In the genomic region with DNA sequence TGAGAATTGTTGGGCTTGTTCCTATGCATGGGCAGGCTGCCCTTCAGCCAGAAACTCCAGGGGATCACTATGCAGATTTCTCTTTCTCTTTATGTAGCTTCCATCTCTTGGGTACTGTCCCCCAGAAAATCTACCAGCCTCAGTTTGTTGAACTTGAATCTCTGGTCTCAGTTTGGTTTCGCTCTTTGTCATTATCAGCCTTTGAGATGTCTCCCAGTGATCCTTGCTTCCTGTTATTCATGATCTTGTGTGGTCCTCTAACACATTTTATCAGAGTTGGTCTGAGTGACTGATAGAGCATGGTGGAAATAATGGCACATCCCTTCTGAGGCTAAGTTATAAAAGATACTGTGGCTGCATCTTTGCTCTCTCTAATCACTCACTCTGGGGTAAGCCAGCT, we compare ENCODE assay signal across 25 cellular contexts. TPM values are rescaled to one million over a fixed set of nuclear protein-coding genes. Genes with fewer than 3 reads are reported as not detected.
DNase-seq lines count a peak whose midpoint lies in the region; ATAC-seq, FAIRE-seq and TF ChIP-seq lines count a peak whose summit lies in the region.
"Had no signal": no experiment of that assay in that cellular context is flagged by ENCODE, and none has a peak within 500 bp of the region (broad histone marks: within the 10 kb centered on the region; RNA-seq: fewer than 3 reads in every experiment).

No MANE protein-coding gene starts in this region.

- BruUV-seq in IMR-90 (replicated peaks; lab: Mats Ljungman, UMichigan), result no TSS peak
- no TSS peak for BruUV-seq in GM12878 (replicated peaks; lab: Mats Ljungman, UMichigan)

- CTCF ChIA-PET in IMR-90 (lab: Yijun Ruan, JAX) (no interaction called here), GM12878 (lab: Yijun Ruan, JAX) (interaction anchor here (1.5 kb wide), 1 partner anchor 11 kb away, joined by 4 read pairs; no protein-coding TSS in a partner anchor)

- H3K79me2 ChIP-seq in GM12878 (ENCODE audit: control insufficient read depth, insufficient read depth, low read length), result peaks cover 10% of the 10 kb centered on the region

- H3K27me3 Mint-ChIP-seq in activated T-cell treated with anti-CD3 and anti-CD28 coated beads, Interleukin-2, amount 50 U/mL, for 72 hours (ENCODE audit: low read depth), result no peaks in the 10 kb centered on the region
- H3K27me3 Mint-ChIP-seq: activated CD4-positive, alpha-beta T cell treated with anti-CD3 and anti-CD28 coated beads, Interleukin-2, amount 10 ng/mL, durations not matched to agents 7 days and 5 days; brain; T-cell had no signal

- H3K36me3 ChIP-seq in IMR-90 (ENCODE audit: control insufficient read depth, insufficient read depth, low read length), result peaks cover 35% of the 10 kb centered on the region
- H3K36me3 ChIP-seq in GM12878 (ENCODE audit: control insufficient read depth in 2 of 2, insufficient read depth in 2 of 2, low read length in 1 of 2), result peaks cover 0 to 31% of the 10 kb centered on the region in 2 experiments
- H3K36me3 ChIP-seq: uterus had no signal

- H3K27ac Mint-ChIP-seq in activated T-cell treated with anti-CD3 and anti-CD28 coated beads, Interleukin-2, amount 50 U/mL, for 72 hours, result peak overlapping the region; percentile 26
- H3K27ac Mint-ChIP-seq: activated CD4-positive, alpha-beta T cell treated with anti-CD3 and anti-CD28 coated beads, Interleukin-2, amount 10 ng/mL, durations not matched to agents 7 days and 5 days had no signal

- no peak overlapping the region for H3K14ac ChIP-seq in IMR-90 (replicated peaks; ENCODE audit: low read depth, low read length)

- H3K23ac ChIP-seq in IMR-90 (ENCODE audit: low read depth, low read length), result 0 out of 2 replicates have a peak overlapping the region, but pooled peaks have one; percentile 58

- H3K4me1 ChIP-seq in IMR-90 (ENCODE audit: control insufficient read depth, insufficient read depth, low read length) (peaks cover 21% of the 10 kb centered on the region), GM12878 (ENCODE audit: control insufficient read depth, insufficient read depth, low read length) (peaks cover 24% of the 10 kb centered on the region)
- H3K4me1 ChIP-seq: uterus had no signal

- RAD21 ChIA-PET in GM12878 (lab: Charles Lee; ENCODE audit: unreplicated experiment), result interaction anchor here (1.0 kb wide), 1 partner anchor 74 kb away, joined by 3 read pairs; no protein-coding TSS in a partner anchor

- H2BK15ac ChIP-seq in IMR-90 (ENCODE audit: low read depth, low read length), result no peak overlapping the region

- H4K20me1 ChIP-seq in IMR-90 (ENCODE audit: insufficient read depth, low read length) (peaks cover 13% of the 10 kb centered on the region), GM12878 (ENCODE audit: control insufficient read depth, insufficient read depth) (no peaks in the 10 kb centered on the region)

- peak overlapping the region in 1 of 2 experiments; percentile 1; a peak in 1 of 4 replicates for H4K8ac ChIP-seq in IMR-90 (ENCODE audit: low read depth in 2 of 2, low read length in 2 of 2)

- H3K9ac ChIP-seq in IMR-90 (ENCODE audit: low read depth, low read length) (no peak overlapping the region), GM12878 (ENCODE audit: control insufficient read depth, insufficient read depth, low read length) (no peak overlapping the region)

- no peak overlapping the region for H2AK5ac ChIP-seq in IMR-90 (ENCODE audit: low read depth, low read length)

- H2BK5ac ChIP-seq in IMR-90 (ENCODE audit: low read depth, low read length, poor library complexity, severe bottlenecking), result peak overlapping the region; percentile 61

- H3K4ac ChIP-seq in IMR-90 (ENCODE audit: low read depth, low read length), result peak overlapping the region; percentile 26

- H3K27me3 ChIP-seq in IMR-90 (ENCODE audit: control insufficient read depth, insufficient read depth, low read length), result no peaks in the 10 kb centered on the region
- H3K27me3 ChIP-seq in GM12878 (replicated peaks in 1 of 2; ENCODE audit: control insufficient read depth in 2 of 2, insufficient read depth in 2 of 2, low read length in 1 of 2), result no peaks in the 10 kb centered on the region
- H3K27me3 ChIP-seq: foreskin keratinocyte, neutrophil, SJSA1, uterus had no signal

- H3K9me1 ChIP-seq in IMR-90 (ENCODE audit: insufficient read depth, low read length), result peaks cover 19% of the 10 kb centered on the region

- no peak overlapping the region for H2BK20ac ChIP-seq in IMR-90 (ENCODE audit: low read depth, low read length)

- H2AK9ac ChIP-seq in IMR-90 (replicated peaks; ENCODE audit: low read depth, low read length, poor library complexity), result no peak overlapping the region

- H4K91ac ChIP-seq in IMR-90 (ENCODE audit: insufficient read depth, low read depth, low read length), result no peak overlapping the region

- no peak overlapping the region for H3K56ac ChIP-seq in IMR-90 (ENCODE audit: extremely low read depth, insufficient read depth, low read length)

- TF ChIP-seq RAD21 in IMR-90 (IDR thresholded peaks at IDR 0.05; ENCODE audit: low read length), result no peak
- TF ChIP-seq RAD21 in GM12878 (IDR thresholded peaks at IDR 0.05; ENCODE audit: insufficient read depth, low read depth, low read length), result no peak

- peak overlapping the region; percentile 13 to 43 for H3K4me3 Mint-ChIP-seq in activated T-cell treated with anti-CD3 and anti-CD28 coated beads, Interleukin-2, amount 50 U/mL, for 72 hours
- H3K4me3 Mint-ChIP-seq: activated CD4-positive, alpha-beta T cell treated with anti-CD3 and anti-CD28 coated beads, Interleukin-2, amount 10 ng/mL, durations not matched to agents 7 days and 5 days; T-cell had no signal

- TF ChIP-seq POLR2A in IMR-90 (IDR thresholded peaks at IDR 0.05; ENCODE audit: low read depth, low read length) (no peak), GM12878 (IDR thresholded peaks at IDR 0.05; ENCODE audit: low read depth, low read length) (no peak)

- dilution Hi-C loops in IMR-90 (cut with HindIII; ENCODE audit: low sequenced_read_pairs, unreplicated experiment), result no loop called here

- intact Hi-C loops in IMR-90 (cut with micrococcal nuclease), result no loop called here
- intact Hi-C loops in GM12878 (cut with micrococcal nuclease; ENCODE audit: unreplicated experiment), result no loop called here

- peaks cover 2 to 8% of the 10 kb centered on the region in 2 donors for H3K9me3 Mint-ChIP-seq in activated T-cell treated with anti-CD3 and anti-CD28 coated beads, Interleukin-2, amount 50 U/mL, for 72 hours
- H3K9me3 Mint-ChIP-seq: brain, T-cell had no signal

- H2AFZ ChIP-seq in IMR-90 (replicated peaks; ENCODE audit: low read length, poor library complexity) (no peak overlapping the region), GM12878 (ENCODE audit: control insufficient read depth, low read depth, low read length) (no peak overlapping the region)

- H3K4me2 ChIP-seq in IMR-90 (ENCODE audit: low read depth, low read length) (no peak overlapping the region), GM12878 (ENCODE audit: control insufficient read depth, insufficient read depth) (peak overlapping the region; percentile 52)

- H3K9me3 ChIP-seq in IMR-90 (ENCODE audit: control insufficient read depth, insufficient read depth, low read length), result no peaks in the 10 kb centered on the region
- peaks cover 8% of the 10 kb centered on the region for H3K9me3 ChIP-seq in GM12878 (replicated peaks; ENCODE audit: control insufficient read depth, insufficient read depth, low read length)
- H3K9me3 ChIP-seq: neutrophil, psoas muscle, SJSA1, thoracic aorta, uterus had no signal

- POLR2A ChIA-PET in IMR-90 (lab: Charles Lee; ENCODE audit: unreplicated experiment) (no interaction called here), GM12878 (lab: Charles Lee) (interaction anchor here (0.6 to 1.3 kb wide), 3 partner anchors 14 to 211 kb away, joined by 3 to 5 read pairs (median 4); no protein-coding TSS in a partner anchor)

- no peak overlapping the region for H3K18ac ChIP-seq in IMR-90 (ENCODE audit: low read depth, low read length)

- TF ChIP-seq CTCF in IMR-90 (conservative IDR thresholded peaks at IDR 0.05; ENCODE audit: low read depth, low read length) (no peak), GM12878 (IDR thresholded peaks at IDR 0.05 in 2 of 3, conservative IDR thresholded peaks at IDR 0.05 in 1 of 3; ENCODE audit: control insufficient read depth in 2 of 3, extremely low read depth in 1 of 3, insufficient read depth in 1 of 3, low read depth in 3 of 3, low read length in 3 of 3) (no peak)

- H3K27ac ChIP-seq in IMR-90 (ENCODE audit: insufficient read depth, low read length) (no peak overlapping the region), GM12878 (ENCODE audit: control insufficient read depth, insufficient read depth) (no peak overlapping the region)
- H3K27ac ChIP-seq: C4-2B, foreskin keratinocyte, neutrophil, psoas muscle, SJSA1, thoracic aorta, uterus had no signal

- DNase-seq in activated T-cell treated with anti-CD3 and anti-CD28 coated beads, Interleukin-2, amount 50 U/mL, for 72 hours, result no peak
- no peak for DNase-seq in activated T-cell treated with anti-CD3 and anti-CD28 coated beads, Interleukin-2, amount 50 U/mL, for 1 hour
- DNase-seq in IMR-90 (no peak), GM12878 (ENCODE audit: low read depth, low spot score) (no peak), NCI-H2081 treated with DMSO at 0.1 percent for 48 hours (lab: John Stamatoyannopoulos, UW) (no peak)
- DNase-seq in stimulated activated naive CD8-positive, alpha-beta T cell treated with anti-CD3 and anti-CD28 coated beads, Interleukin-15, Interleukin-2, amounts not matched to agents 100 U/mL and 50 U/mL, for 24 hours, result no peak
- DNase-seq: activated CD4-positive, alpha-beta T cell treated with anti-CD3 and anti-CD28 coated beads, Interleukin-2, amount 10 ng/mL, durations not matched to agents 7 days and 5 days; effector CD4-positive, alpha-beta T cell; foreskin keratinocyte; left cardiac atrium; NCI-H1092 treated with DMSO at 0.1 percent for 48 hours; NCI-H187 treated with DMSO at 0.1 percent for 48 hours; NCI-H526 treated with DMSO at 0.1 percent for 48 hours; psoas muscle; stimulated activated CD4-positive, alpha-beta T cell treated with anti-CD3 and anti-CD28 coated beads, Interleukin-1b, Interleukin-23, amount 100 ng/mL, for 48 hours; T-cell; uterus had no signal

- H3K4me1 Mint-ChIP-seq in activated T-cell treated with anti-CD3 and anti-CD28 coated beads, Interleukin-2, amount 50 U/mL, for 72 hours (ENCODE audit: low read depth), result peaks cover 57% of the 10 kb centered on the region

- H2BK120ac ChIP-seq in IMR-90 (ENCODE audit: low read depth, low read length), result no peak overlapping the region

- H3K36me3 Mint-ChIP-seq in activated T-cell treated with anti-CD3 and anti-CD28 coated beads, Interleukin-2, amount 50 U/mL, for 72 hours (ENCODE audit: insufficient read depth in 2 of 2), result peaks cover 21 to 57% of the 10 kb centered on the region in 2 donors

- no peak overlapping the region; the same call in 1 of the 2 replicates for H4K5ac ChIP-seq in IMR-90 (ENCODE audit: low read depth, low read length)

- peak; percentile 63 to 71 for ATAC-seq in activated T-cell treated with anti-CD3 and anti-CD28 coated beads, Interleukin-2, amount 50 U/mL, for 72 hours (replicated peaks in 1 of 2)
- ATAC-seq in IMR-90 (ENCODE audit: low read depth) (no peak), GM12878 (peak; percentile 48), GM19328 (IDR thresholded peaks at IDR 0.05; ENCODE audit: unreplicated experiment) (no peak)
- ATAC-seq in stimulated activated naive CD8-positive, alpha-beta T cell treated with anti-CD3 and anti-CD28 coated beads, Interleukin-15, Interleukin-2, amounts not matched to agents 100 U/mL and 50 U/mL, for 24 hours, result peak; percentile 90
- ATAC-seq: foreskin keratinocyte, left cardiac atrium, psoas muscle, T-cell had no signal

- FAIRE-seq in GM12878 (lab: Jason Lieb, UNC), result no peak
- FAIRE-seq: D721Med, RCC 7860 had no signal

- H3K79me1 ChIP-seq in IMR-90 (ENCODE audit: low read depth in 1 of 2, low read length in 2 of 2), result peaks cover 48 to 76% of the 10 kb centered on the region in 2 experiments

- no peak for TF ChIP-seq EP300 in GM12878 (IDR thresholded peaks at IDR 0.05; ENCODE audit: borderline replicate concordance in 1 of 2, control insufficient read depth in 1 of 2, low read depth in 2 of 2, low read length in 2 of 2)

- H3K4me3 ChIP-seq in IMR-90 (ENCODE audit: insufficient read depth, low read depth, low read length), result no peak overlapping the region
- no peak overlapping the region for H3K4me3 ChIP-seq in GM12878
- H3K4me3 ChIP-seq: psoas muscle, SJSA1, thoracic aorta, uterus had no signal

- in situ Hi-C loops in IMR-90 (cut with MboI; ENCODE audit: low sequenced_read_pairs) (no loop called here), GM12878 (cut with MboI) (no loop called here)

- no CpG with 5 or more reads among the region's 1 CpG for WGBS in IMR-90 (ENCODE audit: extremely low coverage in 2 of 2, insufficient read length in 1 of 2), 2 experiments
- 0% methylated on average over 1 of the region's 1 CpG for WGBS in GM12878 (ENCODE audit: insufficient coverage, insufficient replicate concordance, low lambda C conversion rate, missing lambda C conversion rate)

- SMC1A ChIA-PET in GM12878 (lab: Charles Lee; ENCODE audit: uncharacterized antibody, unreplicated experiment), result interaction anchor here (2.6 kb wide), 1 partner anchor 11 kb away, joined by 10 read pairs; no protein-coding TSS in a partner anchor

RNA-seq across cellular contexts. Expression of a gene that starts 7.8 kb away (rescaled TPM):
- 10 to 100 TPM; 31.2 to 36.4 TPM for total RNA-seq in activated T-cell treated with anti-CD3 and anti-CD28 coated beads, Interleukin-2, amount 50 U/mL, for 72 hours
- total RNA-seq in IMR-90 (2012; rRNA removed), result 6.3 and 16.9 TPM in 2 replicates
- polyA plus RNA-seq in IMR-90 (2012; rRNA removed), result 8.8 and 12.5 TPM in 2 replicates
- polyA plus RNA-seq in IMR-90 (2012; cell fraction: cytosol; rRNA removed), result 2.8 and 3.4 TPM in 2 replicates
- 7.8 and 22.3 TPM in 2 replicates for polyA plus RNA-seq in IMR-90 (2012; cell fraction: nucleus; rRNA removed; ENCODE audit: low replicate concordance)
- 35.5 and 36.2 TPM in 2 replicates for total RNA-seq in GM12878 (2013; cell fraction: nucleolus; rRNA removed)
- total RNA-seq in GM12878 (2014; rRNA removed), result 11.5 and 16.0 TPM in 2 replicates
- total RNA-seq in GM12878 (2014; rRNA removed; fragmentation: Illumina TruSeq; extraction: Trizol), result 20.6 and 20.9 TPM in 2 replicates
- total RNA-seq in GM12878 (2021), result 11.8 and 12.8 TPM in 2 replicates
- polyA plus RNA-seq in GM12878 (2011; ENCODE audit: low read depth), result 8.4 TPM
- polyA plus RNA-seq in GM12878 (2011; rRNA removed), result 17.2 and 23.6 TPM in 2 replicates
- 6.1 and 7.2 TPM in 2 replicates for polyA plus RNA-seq in GM12878 (2011; cell fraction: cytosol; rRNA removed)
- 13.8 and 15.6 TPM in 2 replicates for polyA plus RNA-seq in GM12878 (2011; cell fraction: nucleus; rRNA removed)
- polyA plus RNA-seq in GM12878 (2012), result 16.6 and 17.4 TPM in 2 replicates
- 18.1 and 25.7 TPM in 2 replicates for polyA plus RNA-seq in GM12878 (2014; fragmentation: Illumina TruSeq; extraction: Trizol)
- 1 to 10 TPM; 5.7 to 8.2 TPM for polyA plus RNA-seq in GM12878 (2014; fragmentation: Nextera tagmentation; extraction: Ambion mirVana)
- polyA plus RNA-seq in GM12878 (2014; rRNA removed), result 9.5 and 10.1 TPM in 2 replicates
- polyA plus RNA-seq in GM12878 (2016; fragmentation: Nextera tagmentation; extraction: Ambion mirVana), result 10 to 100 TPM; 12.9 to 15.9 TPM
- 8.9 and 11.8 TPM in 2 replicates for polyA minus RNA-seq in GM12878 (2011; rRNA and poly(A)+ RNA removed)
- polyA minus RNA-seq in GM12878 (2011; cell fraction: cytosol; rRNA and poly(A)+ RNA removed), result 7.7 and 9.4 TPM in 2 replicates
- 6.8 and 9.5 TPM in 2 replicates for polyA minus RNA-seq in GM12878 (2011; cell fraction: nucleus; rRNA and poly(A)+ RNA removed)

Comparison
In these comparisons a context has a peak if more than half of its experiments do, and no peak if none do; other contexts are left out.
1. ATAC-seq: peak in activated T-cell treated with anti-CD3 and anti-CD28 coated beads, Interleukin-2, amount 50 U/mL, for 72 hours (2 of 2), GM12878 (single experiment) and stimulated activated naive CD8-positive, alpha-beta T cell treated with anti-CD3 and anti-CD28 coated beads, Interleukin-15, Interleukin-2, amounts not matched to agents 100 U/mL and 50 U/mL, for 24 hours (single experiment); none in IMR-90 (single experiment) and GM19328 (single experiment).